ENCODE assay signal across 11 cellular contexts in genomic region chr13:68056816-68057710, GRCh38.
DNase-seq lines count a peak whose midpoint lies in the region; ATAC-seq, FAIRE-seq and TF ChIP-seq lines count a peak whose summit lies in the region.
"Had no signal": no experiment of that assay in that cellular context is flagged by ENCODE, and none has a peak within 500 bp of the region (broad histone marks: within the 10 kb centered on the region; RNA-seq: fewer than 3 reads in every experiment).

No MANE protein-coding gene starts in this region.

- no peaks in the 10 kb centered on the region for H4K20me1 ChIP-seq in astrocyte (ENCODE audit: insufficient read depth, low read length)

- BruUV-seq in Caco-2 (replicated peaks; lab: Mats Ljungman, UMichigan) = no TSS peak

- no peak for FAIRE-seq in astrocyte (lab: Jason Lieb, UNC)
- FAIRE-seq: frontal cortex had no signal

- no peaks in the 10 kb centered on the region for H3K9me3 ChIP-seq in astrocyte (ENCODE audit: insufficient read depth, low read depth, low read length)
- H3K9me3 ChIP-seq in CD4-positive, alpha-beta memory T cell (ENCODE audit: control insufficient read depth in 1 of 2, low read length in 2 of 2) = no peaks in the 10 kb centered on the region
- peaks cover 4% of the 10 kb centered on the region; the same call in 1 of the 2 replicates for H3K9me3 ChIP-seq in Caco-2

- H3K4me3 ChIP-seq in astrocyte (ENCODE audit: insufficient read depth, low read depth, low read length) (no peak overlapping the region), Caco-2 (ENCODE audit: low read depth, low read length) (no peak overlapping the region)
- no peak overlapping the region for H3K4me3 ChIP-seq in CD4-positive, alpha-beta memory T cell (ENCODE audit: low read length in 2 of 2)

- no peak overlapping the region for H2AFZ ChIP-seq in astrocyte (ENCODE audit: low read depth, low read length)

- H3K4me1 ChIP-seq in astrocyte (ENCODE audit: insufficient read depth, low read length) = peaks cover 5% of the 10 kb centered on the region
- no peaks in the 10 kb centered on the region for H3K4me1 ChIP-seq in CD4-positive, alpha-beta memory T cell (ENCODE audit: insufficient read depth, low read length)
- H3K4me1 ChIP-seq in Caco-2 = no peaks in the 10 kb centered on the region

- H3K9me3 Mint-ChIP-seq in astrocyte (ENCODE audit: unreplicated experiment) = peaks cover 6% of the 10 kb centered on the region
- peaks cover 0 to 11% (median 3%) of the 10 kb centered on the region in 8 donors for H3K9me3 Mint-ChIP-seq in CD4-positive, alpha-beta memory T cell
- peaks cover 13% of the 10 kb centered on the region for H3K9me3 Mint-ChIP-seq in Caco-2 (ENCODE audit: unreplicated experiment)

- no peak overlapping the region for H3K9ac ChIP-seq in astrocyte (ENCODE audit: low read length)

- peak overlapping the region; percentile 25 for H3K4me2 ChIP-seq in astrocyte (ENCODE audit: low read length)

- POLR2A ChIA-PET in CD4-positive, alpha-beta memory T cell (lab: Charles Lee; ENCODE audit: partially characterized antibody) = no interaction called here
- POLR2A ChIA-PET in Caco-2 (lab: Charles Lee) = no interaction called here

- H3K27me3 Mint-ChIP-seq in astrocyte (ENCODE audit: low read depth, unreplicated experiment) = no peaks in the 10 kb centered on the region
- H3K27me3 Mint-ChIP-seq in CD4-positive, alpha-beta memory T cell = no peaks in the 10 kb centered on the region
- H3K27me3 Mint-ChIP-seq in Caco-2 (ENCODE audit: insufficient read depth, unreplicated experiment) = no peaks in the 10 kb centered on the region

- H3K27me3 ChIP-seq in astrocyte (ENCODE audit: insufficient read depth, low read length) (no peaks in the 10 kb centered on the region), Caco-2 (replicated peaks; ENCODE audit: control insufficient read depth, insufficient read depth, low read length) (no peaks in the 10 kb centered on the region)
- H3K27me3 ChIP-seq in CD4-positive, alpha-beta memory T cell (ENCODE audit: insufficient read depth, low read length) = no peaks in the 10 kb centered on the region

- CTCF ChIA-PET in CD4-positive, alpha-beta memory T cell (lab: Charles Lee; ENCODE audit: partially characterized antibody) = no interaction called here
- CTCF ChIA-PET in Caco-2 (lab: Charles Lee) = no interaction called here

- H3K4me1 Mint-ChIP-seq in astrocyte (ENCODE audit: low read depth, unreplicated experiment) (no peaks in the 10 kb centered on the region), Caco-2 (ENCODE audit: low read depth, unreplicated experiment) (no peaks in the 10 kb centered on the region)
- no peaks in the 10 kb centered on the region for H3K4me1 Mint-ChIP-seq in CD4-positive, alpha-beta memory T cell

- DNase-seq in left ventricle myocardium superior = peak; percentile 15
- DNase-seq in Right ventricle myocardium inferior (ENCODE audit: missing footprints) = no peak
- peak; percentile 84 for DNase-seq in astrocyte (ENCODE audit: low read depth)
- peak; percentile 7 for DNase-seq in iPS DF 4.7 (ENCODE audit: extremely low read depth, low spot score)
- DNase-seq in CD4-positive, alpha-beta memory T cell = no peak
- DNase-seq in nucleus accumbens (lab: John Stamatoyannopoulos, UW) = no peak
- DNase-seq in Caco-2 = no peak
- DNase-seq: activated T-cell treated with anti-CD3 and anti-CD28 coated beads for 4 hours, NCI-H1694 had no signal

- ATAC-seq in left ventricle myocardium superior (no peak), Right ventricle myocardium inferior (no peak), GM18907 (IDR thresholded peaks at IDR 0.05; ENCODE audit: unreplicated experiment) (no peak)

- TF ChIP-seq CTCF in astrocyte (IDR thresholded peaks at IDR 0.05; ENCODE audit: insufficient read depth, low read depth, low read length) = no peak
- no peak for TF ChIP-seq CTCF in Caco-2 (IDR thresholded peaks at IDR 0.05; ENCODE audit: insufficient read depth in 1 of 2, low read depth in 1 of 2, low read length in 1 of 2, severe bottlenecking in 1 of 2, unreplicated experiment in 1 of 2)

- intact Hi-C loops in left ventricle myocardium superior (cut with micrococcal nuclease) (no loop called here), Right ventricle myocardium inferior (cut with DNase I) (no loop called here), Caco-2 (cut with micrococcal nuclease; ENCODE audit: unreplicated experiment) (no loop called here)
- intact Hi-C loops in CD4-positive, alpha-beta memory T cell (cut with micrococcal nuclease) = no loop called here

- H3K4me3 Mint-ChIP-seq in astrocyte (ENCODE audit: unreplicated experiment) (no peak overlapping the region), Caco-2 (ENCODE audit: unreplicated experiment) (no peak overlapping the region)
- peak overlapping the region in 1 of 8 donors; percentile 22 for H3K4me3 Mint-ChIP-seq in CD4-positive, alpha-beta memory T cell

- no peaks in the 10 kb centered on the region for H3K36me3 Mint-ChIP-seq in astrocyte (ENCODE audit: low read depth, unreplicated experiment)
- H3K36me3 Mint-ChIP-seq in CD4-positive, alpha-beta memory T cell = no peaks in the 10 kb centered on the region
- no peaks in the 10 kb centered on the region for H3K36me3 Mint-ChIP-seq in Caco-2 (ENCODE audit: insufficient read depth, unreplicated experiment)

- H3K79me2 ChIP-seq in astrocyte (ENCODE audit: insufficient read depth, low read length) = no peaks in the 10 kb centered on the region

- no peaks in the 10 kb centered on the region for H3K36me3 ChIP-seq in astrocyte (ENCODE audit: insufficient read depth, low read length)
- no peaks in the 10 kb centered on the region for H3K36me3 ChIP-seq in CD4-positive, alpha-beta memory T cell (ENCODE audit: insufficient read depth, low read length)
- no peaks in the 10 kb centered on the region for H3K36me3 ChIP-seq in Caco-2 (ENCODE audit: control insufficient read depth, insufficient read depth, low read length)

- H3K27ac Mint-ChIP-seq in astrocyte (ENCODE audit: unreplicated experiment) = no peak overlapping the region
- no peak overlapping the region for H3K27ac Mint-ChIP-seq in CD4-positive, alpha-beta memory T cell
- no peak overlapping the region for H3K27ac Mint-ChIP-seq in Caco-2 (ENCODE audit: unreplicated experiment)

- no peak overlapping the region for H3K27ac ChIP-seq in astrocyte (ENCODE audit: low read depth, low read length)
- no peak overlapping the region for H3K27ac ChIP-seq in CD4-positive, alpha-beta memory T cell (ENCODE audit: low read depth, low read length)

Comparison
In these comparisons a context has a peak if more than half of its experiments do, and no peak if none do; other contexts are left out.
1. DNase-seq: peak in left ventricle myocardium superior (single experiment), astrocyte (single experiment) and iPS DF 4.7 (single experiment); none in Right ventricle myocardium inferior (single experiment), CD4-positive, alpha-beta memory T cell (0 of 5), nucleus accumbens (0 of 56) and Caco-2 (0 of 2).